9 cellular contexts compared by ENCODE assay signal in genomic region chr1:21534674-21535378, GRCh38. TPM values are rescaled to one million over a fixed set of nuclear protein-coding genes. Genes with fewer than 3 reads are reported as not detected.
A peak's percentile ranks its signal among the peaks of the same experiment; 100 is the strongest.
DNase-seq lines count a peak whose midpoint lies in the region; ATAC-seq and TF ChIP-seq lines count a peak whose summit lies in the region.
"Had no signal": no experiment of that assay in that cellular context is flagged by ENCODE, and none has a peak within 500 bp of the region (broad histone marks: within the 10 kb centered on the region; RNA-seq: fewer than 3 reads in every experiment).

No MANE protein-coding gene starts in this region.

- peaks cover 25% of the 10 kb centered on the region for H3K27me3 ChIP-seq in fibroblast of lung (ENCODE audit: control insufficient read depth, insufficient read depth, low read length)

- no peak overlapping the region for H2AFZ ChIP-seq in fibroblast of lung (ENCODE audit: low read length)

- no peaks in the 10 kb centered on the region for H4K20me1 ChIP-seq in fibroblast of lung (ENCODE audit: control insufficient read depth, extremely low read depth, insufficient read depth, low read length)

- peaks cover 7% of the 10 kb centered on the region for H3K4me1 ChIP-seq in fibroblast of lung (ENCODE audit: control insufficient read depth, extremely low read depth, insufficient read depth, low read length)

- peak; percentile 16 to 66 for TF ChIP-seq CTCF in fibroblast of lung (conservative IDR thresholded peaks at IDR 0.05 in 1 of 2, IDR thresholded peaks at IDR 0.05 in 1 of 2; ENCODE audit: low read depth in 1 of 2, low read length in 2 of 2)
- TF ChIP-seq CTCF in retinal pigment epithelial cell (conservative IDR thresholded peaks at IDR 0.05; ENCODE audit: low read depth, low read length), result peak; percentile 49
- no peak for TF ChIP-seq CTCF in omental fat pad (IDR thresholded peaks at IDR 0.05)

- H3K9ac ChIP-seq in fibroblast of lung (ENCODE audit: insufficient read depth, low read length), result no peak overlapping the region

- H3K4me2 ChIP-seq in fibroblast of lung (ENCODE audit: extremely low read depth, insufficient read depth, low read length), result no peak overlapping the region

- no peak overlapping the region for H3K27ac ChIP-seq in fibroblast of lung (ENCODE audit: insufficient read depth, low read length)

- no peak overlapping the region for H3K4me3 ChIP-seq in Jurkat, Clone E6-1 (ENCODE audit: low read length)
- H3K4me3 ChIP-seq in fibroblast of lung (replicated peaks in 1 of 4; ENCODE audit: control extremely low read depth in 1 of 4, insufficient read depth in 1 of 4, low read depth in 3 of 4, low read length in 4 of 4) (no peak overlapping the region), retinal pigment epithelial cell (ENCODE audit: low read length) (no peak overlapping the region)

- H3K79me2 ChIP-seq in fibroblast of lung (ENCODE audit: control insufficient read depth, insufficient read depth, low read length), result no peaks in the 10 kb centered on the region

- ATAC-seq in omental fat pad (ENCODE audit: low FRiP score), result no peak

- DNase-seq in NCI-H2029 treated with DMSO at 0.1 percent for 48 hours (lab: John Stamatoyannopoulos, UW), result peak; percentile 19
- no peak for DNase-seq in NCI-H2029 (lab: John Stamatoyannopoulos, UW)
- peak; percentile 42 for DNase-seq in Jurkat, Clone E6-1 (ENCODE audit: low read depth, low spot score)
- peak; percentile 58 for DNase-seq in SIG-M5 treated with dmso at 0.1 percent for 504 hours (lab: John Stamatoyannopoulos, UW; ENCODE audit: unreplicated experiment)
- peak; percentile 57 to 74 for DNase-seq in fibroblast of lung (ENCODE audit: low read depth in 2 of 2)
- no peak for DNase-seq in retinal pigment epithelial cell (ENCODE audit: low read depth)
- no peak for DNase-seq in UCSD-AML1 (lab: John Stamatoyannopoulos, UW; ENCODE audit: unreplicated experiment)
- DNase-seq in omental fat pad (ENCODE audit: low spot score), result no peak

- no peaks in the 10 kb centered on the region for H3K36me3 ChIP-seq in fibroblast of lung (ENCODE audit: control insufficient read depth, insufficient read depth, low read length)

- no peaks in the 10 kb centered on the region for H3K9me3 ChIP-seq in fibroblast of lung (ENCODE audit: control insufficient read depth, insufficient read depth, low read depth, low read length)

RNA-seq across cellular contexts. Expression of gene ALPL, which starts 25.6 kb away (rescaled TPM):
- polyA plus RNA-seq in Jurkat, Clone E6-1 (2012; ENCODE audit: insufficient read depth, insufficient read length), result not detected
- total RNA-seq in fibroblast of lung (1.5 and 3.6 TPM in 2 replicates), omental fat pad (10 to 100 TPM in 3 of 4 donors, 1 to 10 TPM in 1; 5.3 to 52.8 (median 16.8) TPM)
- 0.21 and 1.3 TPM in 2 replicates for polyA plus RNA-seq in fibroblast of lung
- polyA plus RNA-seq in fibroblast of lung (2012), result 0.24 and 2.3 TPM in 2 replicates
- 3.5 TPM in 1 of 2 replicates, not detected in the other for polyA minus RNA-seq in fibroblast of lung (ENCODE audit: low replicate concordance)
- total RNA-seq: CD4-positive, CD25-positive, alpha-beta regulatory T cell had no signal
- polyA plus RNA-seq: CD4-positive, CD25-positive, alpha-beta regulatory T cell had no signal

Comparison
In these comparisons a context has a peak if more than half of its experiments do, and no peak if none do; other contexts are left out.
1. DNase-seq: peak in NCI-H2029 treated with DMSO at 0.1 percent for 48 hours (single experiment), Jurkat, Clone E6-1 (single experiment), SIG-M5 treated with dmso at 0.1 percent for 504 hours (single experiment) and fibroblast of lung (2 of 2); none in NCI-H2029 (single experiment), retinal pigment epithelial cell (single experiment), UCSD-AML1 (single experiment) and omental fat pad (single experiment).
2. CTCF ChIP-seq: peak in fibroblast of lung (2 of 2) and retinal pigment epithelial cell (single experiment); none in omental fat pad (0 of 3).